9 cellular contexts compared by ENCODE assay signal in the genomic region with DNA sequence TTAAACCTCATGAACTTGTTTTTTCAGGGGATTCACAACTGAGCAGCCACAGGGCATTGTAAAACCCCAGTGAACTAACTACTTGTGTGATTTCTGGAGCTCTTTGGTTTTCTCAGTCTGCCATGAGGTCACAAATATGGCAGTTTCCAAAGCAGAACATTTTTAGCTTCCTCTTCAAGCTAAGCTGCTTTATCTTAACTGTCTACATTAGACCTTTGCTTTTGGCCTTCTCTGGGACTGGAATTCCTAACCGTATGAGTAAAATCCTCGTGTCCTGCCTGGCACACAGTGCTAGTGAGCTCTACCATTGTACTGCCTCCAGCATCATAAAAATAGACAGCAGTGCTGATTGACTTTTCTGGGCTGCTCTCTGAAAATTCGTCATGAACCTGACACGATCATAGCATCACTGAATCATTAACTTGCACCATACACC. TPM values are rescaled to one million over a fixed set of nuclear protein-coding genes. Genes with fewer than 3 reads are reported as not detected.
DNase-seq lines count a peak whose midpoint lies in the region; FAIRE-seq and TF ChIP-seq lines count a peak whose summit lies in the region.
"Had no signal": no experiment of that assay in that cellular context is flagged by ENCODE, and none has a peak within 500 bp of the region (broad histone marks: within the 10 kb centered on the region; RNA-seq: fewer than 3 reads in every experiment).

No MANE protein-coding gene starts in this region.

- H3K4me1 Mint-ChIP-seq in activated CD4-positive, alpha-beta memory T cell treated with anti-CD3 and anti-CD28 coated beads, Interleukin-2, amount 10 ng/mL, durations not matched to agents 7 days and 5 days: no peaks in the 10 kb centered on the region

- H3K27me3 ChIP-seq in adipocyte (replicated peaks; ENCODE audit: control insufficient read depth, insufficient read depth, low read length): no peaks in the 10 kb centered on the region
- no peaks in the 10 kb centered on the region for H3K27me3 ChIP-seq in dorsolateral prefrontal cortex

- POLR2A ChIA-PET in activated CD4-positive, alpha-beta memory T cell treated with anti-CD3 and anti-CD28 coated beads, Interleukin-2, amount 10 ng/mL, durations not matched to agents 7 days and 5 days (lab: Charles Lee): no interaction called here

- H3K4me1 ChIP-seq in adipocyte (ENCODE audit: control insufficient read depth, insufficient read depth, low read length): peaks cover 32% of the 10 kb centered on the region

- no peaks in the 10 kb centered on the region for H3K9me3 Mint-ChIP-seq in activated CD4-positive, alpha-beta memory T cell treated with anti-CD3 and anti-CD28 coated beads, Interleukin-2, amount 10 ng/mL, durations not matched to agents 7 days and 5 days
- H3K9me3 Mint-ChIP-seq: T-cell had no signal

- no peak for TF ChIP-seq CTCF in dorsolateral prefrontal cortex (IDR thresholded peaks at IDR 0.05 in 54 of 56, conservative IDR thresholded peaks at IDR 0.05 in 2 of 56; ENCODE audit: low read depth in 1 of 56, partially characterized antibody in 56 of 56)

- H3K27me3 Mint-ChIP-seq in activated CD4-positive, alpha-beta memory T cell treated with anti-CD3 and anti-CD28 coated beads, Interleukin-2, amount 10 ng/mL, durations not matched to agents 7 days and 5 days: no peaks in the 10 kb centered on the region
- H3K27me3 Mint-ChIP-seq: T-cell had no signal

- H3K36me3 ChIP-seq in adipocyte (ENCODE audit: control insufficient read depth, insufficient read depth, low read length, severe bottlenecking): no peaks in the 10 kb centered on the region

- intact Hi-C loops in posterior cingulate gyrus (cut with DNase I): no loop called here
- intact Hi-C loops in dorsolateral prefrontal cortex (cut with DNase I): no loop called here

- no peak for TF ChIP-seq POLR2A in H54 (IDR thresholded peaks at IDR 0.05; ENCODE audit: low read depth, low read length)

- FAIRE-seq in H54 (lab: Jason Lieb, UNC): peak; percentile 99
- FAIRE-seq: GM19239 had no signal

- CTCF ChIA-PET in activated CD4-positive, alpha-beta memory T cell treated with anti-CD3 and anti-CD28 coated beads, Interleukin-2, amount 10 ng/mL, durations not matched to agents 7 days and 5 days (lab: Charles Lee): no interaction called here

- H3K27ac ChIP-seq in dorsolateral prefrontal cortex: no peak overlapping the region

- H3K9me3 ChIP-seq in adipocyte (ENCODE audit: control insufficient read depth, low read length): no peaks in the 10 kb centered on the region

- H3K9ac ChIP-seq in adipocyte (ENCODE audit: low read length): peak overlapping the region; percentile 72

- no peak overlapping the region for H3K27ac Mint-ChIP-seq in activated CD4-positive, alpha-beta memory T cell treated with anti-CD3 and anti-CD28 coated beads, Interleukin-2, amount 10 ng/mL, durations not matched to agents 7 days and 5 days
- H3K27ac Mint-ChIP-seq: T-cell had no signal

- H3K36me3 Mint-ChIP-seq in activated CD4-positive, alpha-beta memory T cell treated with anti-CD3 and anti-CD28 coated beads, Interleukin-2, amount 10 ng/mL, durations not matched to agents 7 days and 5 days (ENCODE audit: low read depth): no peaks in the 10 kb centered on the region
- H3K36me3 Mint-ChIP-seq: T-cell had no signal

- DNase-seq in H54 (ENCODE audit: insufficient read length, low spot score) (peak; percentile 23), adipocyte (ENCODE audit: low read depth) (no peak), iris pigment epithelial cell (ENCODE audit: low read depth) (peak; percentile 69), posterior cingulate gyrus (no peak), dorsolateral prefrontal cortex (no peak)
- DNase-seq in activated CD4-positive, alpha-beta memory T cell treated with anti-CD3 and anti-CD28 coated beads, Interleukin-2, amount 10 ng/mL, durations not matched to agents 7 days and 5 days: no peak
- DNase-seq in activated CD4-positive, CD25-positive, alpha-beta regulatory T cell (lab: John Stamatoyannopoulos, UW): no peak
- DNase-seq: T-cell had no signal

- H3K4me3 ChIP-seq in adipocyte (ENCODE audit: low read length) (peak overlapping the region; percentile 53), dorsolateral prefrontal cortex (no peak overlapping the region)

- H3K4me3 Mint-ChIP-seq in activated CD4-positive, alpha-beta memory T cell treated with anti-CD3 and anti-CD28 coated beads, Interleukin-2, amount 10 ng/mL, durations not matched to agents 7 days and 5 days: no peak overlapping the region
- H3K4me3 Mint-ChIP-seq: T-cell had no signal

RNA-seq across cellular contexts. Expression of a gene that starts 22.1 kb away (rescaled TPM):
- 1 to 10 TPM; 7.5 to 8.8 TPM for total RNA-seq in activated CD4-positive, alpha-beta memory T cell treated with anti-CD3 and anti-CD28 coated beads, Interleukin-2, amount 10 ng/mL, durations not matched to agents 7 days and 5 days
- 10 to 100 TPM in 92 of 120 experiments, 1 to 10 TPM in 28; 5.5 to 21.6 (median 12.0) TPM for total RNA-seq in dorsolateral prefrontal cortex

Comparison
In these comparisons a context has a peak if more than half of its experiments do, and no peak if none do; other contexts are left out.
1. DNase-seq: peak in H54 (single experiment) and iris pigment epithelial cell (single experiment); none in adipocyte (single experiment), posterior cingulate gyrus (0 of 10), activated CD4-positive, alpha-beta memory T cell treated with anti-CD3 and anti-CD28 coated beads, Interleukin-2, amount 10 ng/mL, durations not matched to agents 7 days and 5 days (single experiment), dorsolateral prefrontal cortex (0 of 10) and activated CD4-positive, CD25-positive, alpha-beta regulatory T cell (0 of 4).